ENCODE assay signal across 19 cellular contexts in the genomic region with DNA sequence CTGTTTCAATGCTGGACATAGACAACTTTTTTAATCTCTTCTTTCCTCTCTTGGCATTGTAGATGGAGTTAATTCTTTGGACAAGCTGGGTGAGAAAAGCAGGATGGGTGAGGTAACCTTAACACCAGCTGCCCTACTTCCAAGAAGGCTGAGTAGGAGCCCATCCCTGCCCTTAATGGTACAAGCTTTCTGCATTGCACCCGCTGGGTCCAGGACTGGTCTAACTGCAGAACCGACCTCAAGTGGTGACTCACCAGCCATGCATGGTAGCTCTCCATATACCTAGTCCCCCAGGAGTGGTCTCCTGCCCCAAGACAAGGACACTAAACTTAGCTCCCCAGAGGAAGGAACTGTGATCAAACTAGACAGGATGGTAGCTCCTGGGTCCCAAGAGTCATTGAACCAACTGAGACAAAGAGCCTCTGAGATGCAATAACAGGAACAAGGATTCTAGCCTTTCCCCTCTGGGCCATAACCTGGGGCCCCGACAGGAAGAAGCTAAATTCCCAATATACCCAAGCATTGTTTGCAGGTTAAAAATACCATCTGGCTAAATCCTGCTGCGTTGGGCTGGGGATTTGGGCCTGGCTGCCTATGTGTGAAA. TPM values are rescaled to one million over a fixed set of nuclear protein-coding genes. Genes with fewer than 3 reads are reported as not detected.
DNase-seq lines count a peak whose midpoint lies in the region; ATAC-seq and TF ChIP-seq lines count a peak whose summit lies in the region.
"Had no signal": no experiment of that assay in that cellular context is flagged by ENCODE, and none has a peak within 500 bp of the region (broad histone marks: within the 10 kb centered on the region; RNA-seq: fewer than 3 reads in every experiment).

No MANE protein-coding gene starts in this region.

- DNase-seq in right cardiac atrium (no peak), cardiac septum (ENCODE audit: low spot score) (no peak), epithelial cell of esophagus (ENCODE audit: low read depth) (peak; percentile 30), neural crest cell (ENCODE audit: low read depth, low spot score) (no peak), uterus (no peak)
- DNase-seq in activated CD4-positive, alpha-beta T cell treated with anti-CD3 and anti-CD28 coated beads, Interleukin-2, amount 10 ng/mL, durations not matched to agents 24 days and 14 days = no peak
- DNase-seq in activated CD8-positive, alpha-beta memory T cell treated with anti-CD3 and anti-CD28 coated beads for 24 hours = no peak
- DNase-seq: activated CD4-positive, alpha-beta T cell treated with anti-CD3 and anti-CD28 coated beads, Interleukin-2, amount 50 U/mL, for 4 hours; activated T-cell treated with anti-CD3 and anti-CD28 coated beads, Interleukin-2, amount 50 U/mL, for 72 hours; CD8-positive, alpha-beta T cell; effector memory CD8-positive, alpha-beta T cell; immature natural killer cell; NCI-H1930; NCI-H524 treated with DMSO at 0.1 percent for 48 hours; PC-3; stimulated activated naive CD4-positive, alpha-beta T cell had no signal

- H3K27ac Mint-ChIP-seq in neural crest cell (ENCODE audit: unreplicated experiment) = peak overlapping the region; percentile 70
- no peak overlapping the region for H3K27ac Mint-ChIP-seq in activated CD4-positive, alpha-beta T cell treated with anti-CD3 and anti-CD28 coated beads, Interleukin-2, amount 10 ng/mL, durations not matched to agents 24 days and 14 days
- H3K27ac Mint-ChIP-seq: activated T-cell treated with anti-CD3 and anti-CD28 coated beads, Interleukin-2, amount 50 U/mL, for 72 hours; CD8-positive, alpha-beta T cell; effector memory CD8-positive, alpha-beta T cell; immature natural killer cell had no signal

- H3K4me1 Mint-ChIP-seq in neural crest cell = peaks cover 32% of the 10 kb centered on the region
- H3K4me1 Mint-ChIP-seq in activated CD4-positive, alpha-beta T cell treated with anti-CD3 and anti-CD28 coated beads, Interleukin-2, amount 10 ng/mL, durations not matched to agents 24 days and 14 days = peaks cover 6% of the 10 kb centered on the region

- H3K27me3 ChIP-seq in right cardiac atrium (ENCODE audit: control insufficient read depth, insufficient read depth) = no peaks in the 10 kb centered on the region
- no peaks in the 10 kb centered on the region for H3K27me3 ChIP-seq in uterus

- no peaks in the 10 kb centered on the region for H3K36me3 ChIP-seq in uterus

- H3K36me3 Mint-ChIP-seq in neural crest cell (ENCODE audit: low read depth) = peaks cover 14% of the 10 kb centered on the region
- no peaks in the 10 kb centered on the region for H3K36me3 Mint-ChIP-seq in activated CD4-positive, alpha-beta T cell treated with anti-CD3 and anti-CD28 coated beads, Interleukin-2, amount 10 ng/mL, durations not matched to agents 24 days and 14 days (ENCODE audit: low read depth)
- H3K36me3 Mint-ChIP-seq: CD8-positive, alpha-beta T cell had no signal

- H3K27ac ChIP-seq in right cardiac atrium (ENCODE audit: low read length) (peak overlapping the region; percentile 19), uterus (peak overlapping the region; percentile 94 to 99)
- H3K27ac ChIP-seq: parathyroid adenoma had no signal

- H3K9me3 ChIP-seq in right cardiac atrium (ENCODE audit: control insufficient read depth, low read length) = no peaks in the 10 kb centered on the region
- H3K9me3 ChIP-seq in uterus = no peaks in the 10 kb centered on the region

- no peak overlapping the region for H3K4me3 Mint-ChIP-seq in neural crest cell
- no peak overlapping the region for H3K4me3 Mint-ChIP-seq in activated CD4-positive, alpha-beta T cell treated with anti-CD3 and anti-CD28 coated beads, Interleukin-2, amount 10 ng/mL, durations not matched to agents 24 days and 14 days
- H3K4me3 Mint-ChIP-seq: activated T-cell treated with anti-CD3 and anti-CD28 coated beads, Interleukin-2, amount 50 U/mL, for 72 hours; CD8-positive, alpha-beta T cell; effector memory CD8-positive, alpha-beta T cell; immature natural killer cell; mesothelial cell of epicardium had no signal

- intact Hi-C loops in right cardiac atrium (cut with DNase I) = no loop called here
- intact Hi-C loops in cardiac septum (cut with DNase I) = loop anchor here (5.0 kb wide), 1 partner anchor 53 kb away; no protein-coding TSS in a partner anchor
- intact Hi-C loops in uterus (cut with DNase I; ENCODE audit: low total_unique reads) = no loop called here
- intact Hi-C loops in activated CD4-positive, alpha-beta T cell treated with anti-CD3 and anti-CD28 coated beads, Interleukin-2, amount 10 ng/mL, durations not matched to agents 24 days and 14 days (cut with micrococcal nuclease) = no loop called here

- WGBS in right cardiac atrium = 56% methylated on average over 4 of the region's 4 CpGs

- H3K27me3 Mint-ChIP-seq in neural crest cell (ENCODE audit: low read depth) = no peaks in the 10 kb centered on the region
- no peaks in the 10 kb centered on the region for H3K27me3 Mint-ChIP-seq in activated CD4-positive, alpha-beta T cell treated with anti-CD3 and anti-CD28 coated beads, Interleukin-2, amount 10 ng/mL, durations not matched to agents 24 days and 14 days

- no peak for ATAC-seq in right cardiac atrium
- no peak for ATAC-seq in SK-N-SH treated with all-trans-retinoic acid at 6 μM for 48 hours
- ATAC-seq: activated T-cell treated with anti-CD3 and anti-CD28 coated beads, Interleukin-2, amount 50 U/mL, for 72 hours; CD8-positive, alpha-beta T cell; effector memory CD8-positive, alpha-beta T cell; PC-3 had no signal

- TF ChIP-seq POLR2A in uterus (IDR thresholded peaks at IDR 0.05) = no peak

- TF ChIP-seq CTCF in epithelial cell of esophagus (IDR thresholded peaks at IDR 0.05; ENCODE audit: insufficient read depth, low read depth, low read length, missing control alignments) (no peak), neural crest cell (conservative IDR thresholded peaks at IDR 0.05) (no peak), uterus (IDR thresholded peaks at IDR 0.05) (no peak)

- no peak overlapping the region for H3K4me3 ChIP-seq in right cardiac atrium (ENCODE audit: low read length)
- H3K4me3 ChIP-seq in epithelial cell of esophagus (ENCODE audit: low read length) = no peak overlapping the region
- no peak overlapping the region for H3K4me3 ChIP-seq in uterus

- H3K4me1 ChIP-seq in right cardiac atrium (ENCODE audit: control insufficient read depth, insufficient read depth, low read length) (peaks cover 34% of the 10 kb centered on the region), uterus (peaks cover 22 to 41% of the 10 kb centered on the region in 2 donors)
- H3K4me1 ChIP-seq: parathyroid adenoma had no signal

- H3K9me3 Mint-ChIP-seq in neural crest cell = no peaks in the 10 kb centered on the region
- no peaks in the 10 kb centered on the region for H3K9me3 Mint-ChIP-seq in activated CD4-positive, alpha-beta T cell treated with anti-CD3 and anti-CD28 coated beads, Interleukin-2, amount 10 ng/mL, durations not matched to agents 24 days and 14 days
- H3K9me3 Mint-ChIP-seq: activated T-cell treated with anti-CD3 and anti-CD28 coated beads, Interleukin-2, amount 50 U/mL, for 72 hours; CD8-positive, alpha-beta T cell; effector memory CD8-positive, alpha-beta T cell; immature natural killer cell; mesothelial cell of epicardium had no signal

TF ChIP-seq in SK-N-SH treated with all-trans-retinoic acid at 6 μM for 48 hours, 23 proteins besides CTCF, POLR2A, EP300 and RAD21 (continues in another document):
- TF ChIP-seq ZFP3 (CRISPR knock-in tag; IDR thresholded peaks at IDR 0.05) = no peak
- TF ChIP-seq TCF4 (CRISPR knock-in tag; IDR thresholded peaks at IDR 0.05; ENCODE audit: borderline replicate concordance) = no peak
- no peak for TF ChIP-seq OSR1 (CRISPR knock-in tag; IDR thresholded peaks at IDR 0.05)
- TF ChIP-seq, protein P1, sequence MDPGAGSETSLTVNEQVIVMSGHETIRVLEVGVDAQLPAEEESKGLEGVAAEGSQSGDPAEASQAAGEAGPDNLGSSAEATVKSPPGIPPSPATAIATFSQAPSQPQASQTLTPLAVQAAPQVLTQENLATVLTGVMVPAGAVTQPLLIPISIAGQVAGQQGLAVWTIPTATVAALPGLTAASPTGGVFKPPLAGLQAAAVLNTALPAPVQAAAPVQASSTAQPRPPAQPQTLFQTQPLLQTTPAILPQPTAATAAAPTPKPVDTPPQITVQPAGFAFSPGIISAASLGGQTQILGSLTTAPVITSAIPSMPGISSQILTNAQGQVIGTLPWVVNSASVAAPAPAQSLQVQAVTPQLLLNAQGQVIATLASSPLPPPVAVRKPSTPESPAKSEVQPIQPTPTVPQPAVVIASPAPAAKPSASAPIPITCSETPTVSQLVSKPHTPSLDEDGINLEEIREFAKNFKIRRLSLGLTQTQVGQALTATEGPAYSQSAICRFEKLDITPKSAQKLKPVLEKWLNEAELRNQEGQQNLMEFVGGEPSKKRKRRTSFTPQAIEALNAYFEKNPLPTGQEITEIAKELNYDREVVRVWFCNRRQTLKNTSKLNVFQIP (CRISPR knock-in tag; IDR thresholded peaks at IDR 0.05; ENCODE audit: borderline replicate concordance, low read depth) = no peak
- TF ChIP-seq ZNF8 (CRISPR knock-in tag; IDR thresholded peaks at IDR 0.05) = no peak
- no peak for TF ChIP-seq TOX (CRISPR knock-in tag; IDR thresholded peaks at IDR 0.05; ENCODE audit: borderline replicate concordance)

RNA-seq across cellular contexts. Expression of a gene that starts 32.1 kb away (rescaled TPM):
- total RNA-seq in right cardiac atrium (100 to 1,000 TPM; 519 to 805 (median 620) TPM), cardiac septum (462 TPM), neural crest cell (711 and 720 TPM in 2 replicates), uterus (1,000 to 10,000 TPM in 2 of 4 donors, 100 to 1,000 TPM in 2; 505 to 3,151 (median 1,895) TPM)
- 1,811 TPM for polyA plus RNA-seq in right cardiac atrium
- total RNA-seq in activated CD4-positive, alpha-beta T cell treated with anti-CD3 and anti-CD28 coated beads, Interleukin-2, amount 10 ng/mL, durations not matched to agents 24 days and 14 days = 738 and 745 TPM in 2 replicates

RNA-seq across cellular contexts. Expression of a gene that starts 32.3 kb away (rescaled TPM):
- total RNA-seq in right cardiac atrium (1 to 10 TPM; 2.0 to 3.6 (median 2.9) TPM), cardiac septum (3.0 TPM), neural crest cell (6.5 and 10.2 TPM in 2 replicates), uterus (10 to 100 TPM in 2 of 4 donors, 1 to 10 TPM in 2; 7.4 to 18.2 (median 10.5) TPM)
- polyA plus RNA-seq in right cardiac atrium = 1.6 TPM
- 11.9 and 13.4 TPM in 2 replicates for total RNA-seq in activated CD4-positive, alpha-beta T cell treated with anti-CD3 and anti-CD28 coated beads, Interleukin-2, amount 10 ng/mL, durations not matched to agents 24 days and 14 days
